In the genomic region with DNA sequence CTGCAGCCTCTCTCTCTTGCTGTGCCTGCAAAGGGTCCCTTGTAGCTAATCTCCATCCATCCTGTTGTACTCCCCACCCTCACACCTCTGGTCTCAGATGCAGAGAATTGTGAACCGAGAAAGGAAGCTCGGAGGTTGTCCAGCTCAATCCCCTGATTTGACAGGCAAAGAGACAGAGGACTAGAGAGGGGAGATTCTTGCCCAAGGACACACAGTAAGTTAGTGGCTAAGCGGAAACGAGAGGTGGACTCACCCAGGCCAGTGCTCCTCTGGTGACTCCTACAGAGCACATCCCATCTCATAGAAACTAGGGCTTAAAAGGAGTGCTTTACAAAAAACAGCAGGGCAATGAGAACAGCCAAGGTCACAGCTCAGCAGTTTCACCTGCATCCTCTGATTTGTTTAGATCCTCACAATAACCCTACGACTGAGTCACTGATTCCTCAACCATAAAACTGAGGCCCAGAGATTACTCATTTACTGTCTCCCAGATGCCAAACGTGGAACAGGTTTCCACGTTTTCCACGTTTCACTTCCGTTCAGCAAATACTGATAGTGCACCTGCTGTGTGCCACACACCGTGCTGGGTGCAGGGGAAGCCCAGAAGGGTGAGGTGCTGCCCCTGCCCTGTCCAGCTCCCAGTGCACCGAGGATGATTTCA, we compare ENCODE assay signal across 11 cellular contexts. TPM values are rescaled to one million over a fixed set of nuclear protein-coding genes. Genes with fewer than 3 reads are reported as not detected.
DNase-seq lines count a peak whose midpoint lies in the region; ATAC-seq, FAIRE-seq and TF ChIP-seq lines count a peak whose summit lies in the region.
"Had no signal": no experiment of that assay in that cellular context is flagged by ENCODE, and none has a peak within 500 bp of the region (broad histone marks: within the 10 kb centered on the region; RNA-seq: fewer than 3 reads in every experiment).

No MANE protein-coding gene starts in this region.

- H3K9me3 Mint-ChIP-seq in activated T-cell treated with anti-CD3 and anti-CD28 coated beads, Interleukin-2, amount 50 U/mL, for 4 hours = no peaks in the 10 kb centered on the region
- H3K9me3 Mint-ChIP-seq: central memory CD8-positive, alpha-beta T cell had no signal

- H3K4me3 Mint-ChIP-seq in activated T-cell treated with anti-CD3 and anti-CD28 coated beads, Interleukin-2, amount 50 U/mL, for 4 hours = no peak overlapping the region
- H3K4me3 Mint-ChIP-seq: central memory CD8-positive, alpha-beta T cell had no signal

- H3K36me3 ChIP-seq in MG63 = no peaks in the 10 kb centered on the region

- peak; percentile 23 for DNase-seq in H54 (ENCODE audit: insufficient read length, low spot score)
- DNase-seq in kidney glomerular epithelial cell (lab: John Stamatoyannopoulos, UW) = peak; percentile 91
- no peak for DNase-seq in occipital lobe (lab: John Stamatoyannopoulos, UW)
- no peak for DNase-seq in MG63
- DNase-seq in activated T-cell treated with anti-CD3 and anti-CD28 coated beads, Interleukin-2, amount 50 U/mL, for 4 hours = no peak
- DNase-seq in LoVo (ENCODE audit: low spot score) = no peak
- DNase-seq: kidney, NCI-H2029 treated with DMSO at 0.1 percent for 48 hours had no signal

- H3K9me3 ChIP-seq in MG63 = no peaks in the 10 kb centered on the region

- no peak for TF ChIP-seq POLR2A in H54 (IDR thresholded peaks at IDR 0.05; ENCODE audit: low read depth, low read length)

- ATAC-seq in GM18519 (IDR thresholded peaks at IDR 0.05; ENCODE audit: low FRiP score, unreplicated experiment) (peak; percentile 48), HG03571 (IDR thresholded peaks at IDR 0.05; ENCODE audit: unreplicated experiment) (peak; percentile 68)
- no peak for ATAC-seq in activated T-cell treated with anti-CD3 and anti-CD28 coated beads, Interleukin-2, amount 50 U/mL, for 4 hours

- peaks cover 1% of the 10 kb centered on the region for H3K4me1 Mint-ChIP-seq in activated T-cell treated with anti-CD3 and anti-CD28 coated beads, Interleukin-2, amount 50 U/mL, for 4 hours (ENCODE audit: low read depth)

- no peaks in the 10 kb centered on the region for H3K27me3 Mint-ChIP-seq in activated T-cell treated with anti-CD3 and anti-CD28 coated beads, Interleukin-2, amount 50 U/mL, for 4 hours (ENCODE audit: low read depth)
- H3K27me3 Mint-ChIP-seq: central memory CD8-positive, alpha-beta T cell had no signal

- H3K36me3 Mint-ChIP-seq in activated T-cell treated with anti-CD3 and anti-CD28 coated beads, Interleukin-2, amount 50 U/mL, for 4 hours (ENCODE audit: insufficient read depth) = peaks cover 4% of the 10 kb centered on the region

- H3K27me3 ChIP-seq in MG63 = no peaks in the 10 kb centered on the region

- no peak overlapping the region for H3K4me3 ChIP-seq in MG63

- FAIRE-seq in H54 (lab: Jason Lieb, UNC) = no peak
- FAIRE-seq: kidney had no signal

RNA-seq across cellular contexts. Expression of a gene that starts 22.1 kb away (rescaled TPM):
- 7.5 TPM for total RNA-seq in occipital lobe
- 0.07 and 0.30 TPM in 2 replicates for total RNA-seq in MG63 (2014; rRNA removed; shearing (Covaris generic); ENCODE audit: low replicate concordance)
- 1 to 10 TPM; 1.8 to 2.2 (median 2.2) TPM for total RNA-seq in activated T-cell treated with anti-CD3 and anti-CD28 coated beads, Interleukin-2, amount 50 U/mL, for 4 hours

RNA-seq across cellular contexts. Expression of a gene that starts 38.7 kb away (rescaled TPM):
- 1.4 TPM for total RNA-seq in occipital lobe
- not detected in 2 replicates for total RNA-seq in MG63 (2014; rRNA removed; shearing (Covaris generic); ENCODE audit: low replicate concordance)
- under 1 TPM; 0.10 to 0.24 (median 0.14) TPM for total RNA-seq in activated T-cell treated with anti-CD3 and anti-CD28 coated beads, Interleukin-2, amount 50 U/mL, for 4 hours

Comparison
In these comparisons a context has a peak if more than half of its experiments do, and no peak if none do; other contexts are left out.
1. ATAC-seq: peak in GM18519 (single experiment) and HG03571 (single experiment); none in activated T-cell treated with anti-CD3 and anti-CD28 coated beads, Interleukin-2, amount 50 U/mL, for 4 hours (0 of 2).
2. DNase-seq: peak in H54 (single experiment) and kidney glomerular epithelial cell (single experiment); none in occipital lobe (single experiment), MG63 (single experiment), activated T-cell treated with anti-CD3 and anti-CD28 coated beads, Interleukin-2, amount 50 U/mL, for 4 hours (single experiment) and LoVo (single experiment).